8 cellular contexts compared by ENCODE assay signal in the genomic region with DNA sequence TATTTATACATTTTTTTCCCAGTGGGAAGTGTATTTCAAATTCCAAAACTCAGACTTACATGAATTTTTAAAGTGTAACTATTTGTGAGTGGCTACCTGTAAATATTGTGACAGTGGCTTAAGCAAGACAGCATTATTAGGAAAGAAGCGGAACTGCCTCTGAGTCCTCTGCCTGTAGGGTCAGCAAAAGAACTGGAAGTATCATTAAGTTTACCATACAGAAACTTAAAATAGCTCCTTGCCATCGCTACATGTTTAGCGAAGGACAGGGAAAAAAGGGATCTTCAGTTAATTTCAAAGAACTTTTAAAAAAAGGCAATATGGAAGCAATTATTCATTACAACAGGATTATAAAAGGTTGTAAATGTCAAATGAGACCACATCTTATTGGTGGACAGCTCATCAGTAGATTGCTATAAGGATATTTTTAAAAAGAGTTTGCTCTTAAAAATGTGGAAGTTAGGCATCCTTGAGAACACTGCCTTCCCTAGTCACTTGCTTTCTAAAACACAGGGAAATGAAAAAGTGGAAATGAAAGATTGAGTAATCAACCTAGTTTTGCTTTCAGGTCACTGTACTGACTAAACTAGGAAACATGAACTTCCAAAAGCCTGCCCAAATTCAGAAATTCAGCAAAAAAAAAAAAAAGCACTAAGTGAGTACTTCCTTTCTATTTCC. TPM values are rescaled to one million over a fixed set of nuclear protein-coding genes. Genes with fewer than 3 reads are reported as not detected.
DNase-seq lines count a peak whose midpoint lies in the region; ATAC-seq and TF ChIP-seq lines count a peak whose summit lies in the region.

No MANE protein-coding gene starts in this region.

- intact Hi-C loops in CD14-positive monocyte (cut with micrococcal nuclease), result loop anchor here (5.0 kb wide), 3 partner anchors 40 to 105 kb away; a partner anchor contains a TSS

- no peaks in the 10 kb centered on the region for H3K27me3 Mint-ChIP-seq in CD14-positive monocyte (ENCODE audit: low read depth in 3 of 3)
- H3K27me3 Mint-ChIP-seq in activated naive CD8-positive, alpha-beta T cell treated with anti-CD3 and anti-CD28 coated beads, Interleukin-2, amount 50 U/mL, for 24 hours, result no peaks in the 10 kb centered on the region

- H3K4me1 Mint-ChIP-seq in CD14-positive monocyte, result peaks cover 48% of the 10 kb centered on the region
- H3K4me1 Mint-ChIP-seq in activated naive CD8-positive, alpha-beta T cell treated with anti-CD3 and anti-CD28 coated beads, Interleukin-2, amount 50 U/mL, for 24 hours, result peaks cover 50% of the 10 kb centered on the region

- peaks cover 14% of the 10 kb centered on the region for H3K4me1 ChIP-seq in muscle layer of colon (ENCODE audit: insufficient read depth, low read length)

- no peaks in the 10 kb centered on the region for H3K9me3 ChIP-seq in muscle layer of colon (ENCODE audit: low read length)

- H3K36me3 Mint-ChIP-seq in CD14-positive monocyte, result peaks cover 6 to 9% of the 10 kb centered on the region in 2 donors
- H3K36me3 Mint-ChIP-seq in activated naive CD8-positive, alpha-beta T cell treated with anti-CD3 and anti-CD28 coated beads, Interleukin-2, amount 50 U/mL, for 24 hours (ENCODE audit: low read depth), result peaks cover 2% of the 10 kb centered on the region

- DNase-seq in CD14-positive monocyte (ENCODE audit: low spot score) (no peak), NCI-H1092 (lab: John Stamatoyannopoulos, UW) (no peak), NCI-H128 (lab: John Stamatoyannopoulos, UW; ENCODE audit: unreplicated experiment) (no peak), NCI-H446 (lab: John Stamatoyannopoulos, UW) (no peak)
- DNase-seq in activated naive CD8-positive, alpha-beta T cell treated with anti-CD3 and anti-CD28 coated beads, Interleukin-2, amount 50 U/mL, for 24 hours, result no peak

- no peaks in the 10 kb centered on the region for H3K27me3 ChIP-seq in muscle layer of colon (ENCODE audit: control insufficient read depth in 1 of 2, insufficient read depth in 2 of 2, low read length in 2 of 2)

- peak overlapping the region; percentile 24 for H3K27ac ChIP-seq in muscle layer of colon (ENCODE audit: low read depth, low read length)

- ATAC-seq in HG02798 (IDR thresholded peaks at IDR 0.05; ENCODE audit: poor library complexity, unreplicated experiment) (peak; percentile 40), HG02763 (IDR thresholded peaks at IDR 0.05; ENCODE audit: unreplicated experiment) (no peak)
- ATAC-seq in activated naive CD8-positive, alpha-beta T cell treated with anti-CD3 and anti-CD28 coated beads, Interleukin-2, amount 50 U/mL, for 24 hours, result peak; percentile 50

- H3K9me3 Mint-ChIP-seq in CD14-positive monocyte, result peaks cover 0 to 2% (median 0%) of the 10 kb centered on the region in 7 donors
- no peaks in the 10 kb centered on the region for H3K9me3 Mint-ChIP-seq in activated naive CD8-positive, alpha-beta T cell treated with anti-CD3 and anti-CD28 coated beads, Interleukin-2, amount 50 U/mL, for 24 hours

- peak overlapping the region; percentile 72 to 80 for H3K4me3 Mint-ChIP-seq in CD14-positive monocyte
- H3K4me3 Mint-ChIP-seq in activated naive CD8-positive, alpha-beta T cell treated with anti-CD3 and anti-CD28 coated beads, Interleukin-2, amount 50 U/mL, for 24 hours, result peak overlapping the region; percentile 43

- peak overlapping the region in 1 of 2 donors; percentile 19 for H3K4me3 ChIP-seq in muscle layer of colon (ENCODE audit: low read depth in 1 of 2, low read length in 2 of 2)

- no peak overlapping the region for H3K9ac ChIP-seq in muscle layer of colon (ENCODE audit: low read length)

- no peak for TF ChIP-seq CTCF in CD14-positive monocyte (IDR thresholded peaks at IDR 0.05)

- peak overlapping the region; percentile 88 to 97 (median 95) for H3K27ac Mint-ChIP-seq in CD14-positive monocyte
- H3K27ac Mint-ChIP-seq in activated naive CD8-positive, alpha-beta T cell treated with anti-CD3 and anti-CD28 coated beads, Interleukin-2, amount 50 U/mL, for 24 hours, result peak overlapping the region; percentile 37

- no peaks in the 10 kb centered on the region for H3K36me3 ChIP-seq in muscle layer of colon (ENCODE audit: insufficient read depth, low read length)

RNA-seq across cellular contexts. Expression of a gene that starts 39.2 kb away (rescaled TPM):
- polyA plus RNA-seq in CD14-positive monocyte, result 10 to 100 TPM; 62.3 to 80.3 TPM

RNA-seq across cellular contexts. Expression of a gene that starts 39.3 kb away (rescaled TPM):
- polyA plus RNA-seq in CD14-positive monocyte, result 10 to 100 TPM; 31.4 to 34.3 TPM

RNA-seq across cellular contexts. Expression of a gene that starts 52.8 kb away (rescaled TPM):
- polyA plus RNA-seq in CD14-positive monocyte, result 10 to 100 TPM; 15.1 to 34.7 TPM
